3 cellular contexts compared by ENCODE assay signal in genomic region chr6:131917318-131917717, GRCh38.
A peak's percentile ranks its signal among the peaks of the same experiment; 100 is the strongest.
TF ChIP-seq lines count a peak whose summit lies in the region.

No MANE protein-coding gene starts in this region.

TF ChIP-seq in HepG2, 621 proteins besides CTCF, POLR2A, EP300 and RAD21 (continues in another document):
- TF ChIP-seq ZFP37 (CRISPR knock-in tag; IDR thresholded peaks at IDR 0.05; ENCODE audit: borderline replicate concordance), result no peak
- TF ChIP-seq ZNF577 (CRISPR knock-in tag; IDR thresholded peaks at IDR 0.05; ENCODE audit: borderline replicate concordance, low read depth), result no peak
- no peak for TF ChIP-seq KAT2B (IDR thresholded peaks at IDR 0.05; ENCODE audit: borderline replicate concordance, low read depth, low read length)
- no peak for TF ChIP-seq MEF2D (CRISPR knock-in tag; IDR thresholded peaks at IDR 0.05)
- no peak for TF ChIP-seq PLRG1 (conservative IDR thresholded peaks at IDR 0.05)
- no peak for TF ChIP-seq DPF2 (CRISPR knock-in tag; IDR thresholded peaks at IDR 0.05; ENCODE audit: borderline replicate concordance, low read depth)
- no peak for TF ChIP-seq KLF11 (CRISPR knock-in tag; IDR thresholded peaks at IDR 0.05)
- no peak for TF ChIP-seq RERE (CRISPR knock-in tag; IDR thresholded peaks at IDR 0.05; ENCODE audit: low read depth)
- TF ChIP-seq ZNF235 (CRISPR knock-in tag; IDR thresholded peaks at IDR 0.05; ENCODE audit: borderline replicate concordance), result no peak
- TF ChIP-seq ZFX (CRISPR knock-in tag; IDR thresholded peaks at IDR 0.05; ENCODE audit: low read depth), result no peak
- no peak for TF ChIP-seq DMTF1 (CRISPR knock-in tag; IDR thresholded peaks at IDR 0.05)
- no peak for TF ChIP-seq MXI1 (IDR thresholded peaks at IDR 0.05; ENCODE audit: borderline replicate concordance, low read depth, low read length)

TF ChIP-seq in H1, 55 proteins besides CTCF, POLR2A, EP300 and RAD21:
- TF ChIP-seq POLR2AphosphoS5 (IDR thresholded peaks at IDR 0.05; ENCODE audit: low read depth, low read length), result peak; percentile 62; the same call in 1 of the 2 replicates
- no peak for TF ChIP-seq TAF7 (optimal IDR thresholded peaks at IDR 0.05; ENCODE audit: borderline replicate concordance, low read depth, low read length)
- TF ChIP-seq CEBPB (IDR thresholded peaks at IDR 0.05; ENCODE audit: low read depth, low read length), result no peak

TF ChIP-seq in SK-N-SH treated with all-trans-retinoic acid at 6 μM for 48 hours, 23 proteins besides CTCF, POLR2A, EP300 and RAD21:
- TF ChIP-seq OSR1 (CRISPR knock-in tag; IDR thresholded peaks at IDR 0.05), result no peak
- no peak for TF ChIP-seq TSHZ2 (CRISPR knock-in tag; IDR thresholded peaks at IDR 0.05)
- no peak for TF ChIP-seq TOX (CRISPR knock-in tag; IDR thresholded peaks at IDR 0.05; ENCODE audit: borderline replicate concordance)
- TF ChIP-seq PPARA (CRISPR knock-in tag; IDR thresholded peaks at IDR 0.05; ENCODE audit: borderline replicate concordance), result no peak
- TF ChIP-seq PATZ1 (CRISPR knock-in tag; IDR thresholded peaks at IDR 0.05; ENCODE audit: borderline replicate concordance), result no peak
- TF ChIP-seq ARNTL (CRISPR knock-in tag; IDR thresholded peaks at IDR 0.05; ENCODE audit: borderline replicate concordance, low read depth), result no peak
- TF ChIP-seq ZNF70 (CRISPR knock-in tag; IDR thresholded peaks at IDR 0.05), result no peak
- no peak for TF ChIP-seq RARB (CRISPR knock-in tag; IDR thresholded peaks at IDR 0.05)
- TF ChIP-seq ZC3H10 (CRISPR knock-in tag; IDR thresholded peaks at IDR 0.05), result no peak
- TF ChIP-seq ESRRG (CRISPR knock-in tag; IDR thresholded peaks at IDR 0.05), result no peak
- no peak for TF ChIP-seq CSRNP3 (CRISPR knock-in tag; IDR thresholded peaks at IDR 0.05)
- TF ChIP-seq ZNF565 (CRISPR knock-in tag; conservative IDR thresholded peaks at IDR 0.05; ENCODE audit: low read depth), result no peak
- no peak for TF ChIP-seq POU6F1 (CRISPR knock-in tag; IDR thresholded peaks at IDR 0.05; ENCODE audit: borderline replicate concordance, low read depth)
- no peak for TF ChIP-seq ZFP30 (CRISPR knock-in tag; IDR thresholded peaks at IDR 0.05)
- no peak for TF ChIP-seq BACH2 (CRISPR knock-in tag; IDR thresholded peaks at IDR 0.05; ENCODE audit: borderline replicate concordance)
